ENCODE assay signal across 17 cellular contexts in the genomic region with DNA sequence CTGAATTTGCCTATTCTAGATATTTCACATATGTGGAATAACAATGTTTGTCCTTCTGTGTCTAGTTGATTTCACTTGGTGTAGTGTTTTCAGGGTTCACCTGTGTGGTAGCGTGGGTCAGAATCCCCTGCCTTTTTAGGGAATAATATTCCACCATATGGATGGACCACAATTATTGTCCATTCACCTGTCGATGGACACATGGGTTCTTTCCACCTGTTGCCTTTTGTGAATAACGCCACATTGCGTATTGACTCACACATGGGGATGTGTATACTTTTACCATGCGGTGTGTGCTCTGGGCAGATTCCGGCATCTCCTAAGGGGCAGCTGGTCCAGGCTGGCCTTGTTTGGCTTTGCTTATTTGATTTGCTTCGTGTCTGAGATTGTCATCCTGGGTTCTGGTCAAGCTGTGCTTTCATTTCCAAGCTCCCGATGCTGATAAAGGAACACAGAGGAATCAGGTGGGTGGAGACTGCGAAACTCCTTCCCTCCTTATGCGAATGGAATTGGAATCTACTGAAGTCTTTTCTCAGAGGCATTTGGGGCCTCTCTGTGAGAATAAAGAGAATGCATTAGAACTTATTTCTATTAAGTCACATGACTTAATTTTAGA. TPM values are rescaled to one million over a fixed set of nuclear protein-coding genes. Genes with fewer than 3 reads are reported as not detected.
DNase-seq lines count a peak whose midpoint lies in the region; TF ChIP-seq lines count a peak whose summit lies in the region.
"Had no signal": no experiment of that assay in that cellular context is flagged by ENCODE, and none has a peak within 500 bp of the region (broad histone marks: within the 10 kb centered on the region; RNA-seq: fewer than 3 reads in every experiment).

No MANE protein-coding gene starts in this region.

- H3K4me1 Mint-ChIP-seq in activated T-helper 2 cell treated with anti-CD3 and anti-CD28 coated beads, Interferon-gamma antibody, Interleukin-2, Interleukin-4, amounts not matched to agents 10 μg/mL and 5 μg/mL and 100 μg/mL, durations not matched to agents 14 hours and 24 hours and 36 hours (ENCODE audit: low read depth) = peaks cover 4% of the 10 kb centered on the region

- H3K4me3 ChIP-seq in HEK293 (ENCODE audit: low read depth, low read length) (no peak overlapping the region), osteoblast (ENCODE audit: insufficient read depth, low read length) (no peak overlapping the region), smooth muscle cell (no peak overlapping the region)

- no peak overlapping the region for H2AFZ ChIP-seq in osteoblast (ENCODE audit: low read length)
- no peak overlapping the region for H2AFZ ChIP-seq in smooth muscle cell (ENCODE audit: low read depth)

- H3F3A ChIP-seq in smooth muscle cell (ENCODE audit: low read depth) = no peaks in the 10 kb centered on the region

- WGBS in smooth muscle cell (ENCODE audit: low lambda C conversion rate) = 87% methylated on average over 10 of the region's 10 CpGs

- CTCF ChIA-PET in HEK293 (lab: Yijun Ruan, JAX) = no interaction called here

- H4K20me1 ChIP-seq in osteoblast (ENCODE audit: insufficient read depth, low read length) (no peaks in the 10 kb centered on the region), smooth muscle cell (ENCODE audit: low read depth) (no peaks in the 10 kb centered on the region)

- intact Hi-C loops in activated T-helper 2 cell treated with anti-CD3 and anti-CD28 coated beads, Interferon-gamma antibody, Interleukin-2, Interleukin-4, amounts not matched to agents 10 μg/mL and 5 μg/mL and 100 μg/mL, durations not matched to agents 14 hours and 24 hours and 36 hours (cut with micrococcal nuclease) = no loop called here

- no peak overlapping the region for H3K9ac ChIP-seq in smooth muscle cell (ENCODE audit: low read depth)

- H3K4me2 ChIP-seq in osteoblast (ENCODE audit: insufficient read depth, low read length) (no peak overlapping the region), smooth muscle cell (no peak overlapping the region)

- H3K36me3 Mint-ChIP-seq in activated T-helper 2 cell treated with anti-CD3 and anti-CD28 coated beads, Interferon-gamma antibody, Interleukin-2, Interleukin-4, amounts not matched to agents 10 μg/mL and 5 μg/mL and 100 μg/mL, durations not matched to agents 14 hours and 24 hours and 36 hours (ENCODE audit: low read depth) = no peaks in the 10 kb centered on the region
- H3K36me3 Mint-ChIP-seq: IgD-negative memory B cell had no signal

- no peaks in the 10 kb centered on the region for H3K36me3 ChIP-seq in HEK293 (ENCODE audit: control insufficient read depth in 2 of 2, insufficient read depth in 1 of 2, low read length in 2 of 2)
- H3K36me3 ChIP-seq in osteoblast (ENCODE audit: insufficient read depth, low read length) = no peaks in the 10 kb centered on the region
- no peaks in the 10 kb centered on the region for H3K36me3 ChIP-seq in smooth muscle cell (ENCODE audit: low read depth)

- no peaks in the 10 kb centered on the region for H3K79me2 ChIP-seq in osteoblast (ENCODE audit: insufficient read depth, low read length)
- no peaks in the 10 kb centered on the region for H3K79me2 ChIP-seq in smooth muscle cell (ENCODE audit: low read depth)

- POLR2A ChIA-PET in HEK293 (lab: Yijun Ruan, JAX) = no interaction called here

- DNase-seq in COLO668 (lab: John Stamatoyannopoulos, UW; ENCODE audit: unreplicated experiment) (peak; percentile 48), osteoblast (ENCODE audit: insufficient read length, low spot score, missing footprints) (peak; percentile 63), smooth muscle cell (lab: John Stamatoyannopoulos, UW; ENCODE audit: unreplicated experiment) (no peak), erythroblast (lab: John Stamatoyannopoulos, UW) (no peak), activated T-cell treated with anti-CD3 and anti-CD28 coated beads for 4 hours (no peak)
- peak; percentile 0 for DNase-seq in activated T-helper 2 cell treated with anti-CD3 and anti-CD28 coated beads, Interferon-gamma antibody, Interleukin-2, Interleukin-4, amounts not matched to agents 10 μg/mL and 5 μg/mL and 100 μg/mL, durations not matched to agents 14 hours and 24 hours and 36 hours (ENCODE audit: low spot score)
- DNase-seq: DMS79; MV-4-11; NCI-H2081; NCI-H510A; NK-92 treated with Interleukin-12 subunit alpha and Interleukin-12 subunit beta, amount 100 ng/mL, for 24 hours; SW 1271 had no signal

- no peaks in the 10 kb centered on the region for H3K9me3 Mint-ChIP-seq in activated T-helper 2 cell treated with anti-CD3 and anti-CD28 coated beads, Interferon-gamma antibody, Interleukin-2, Interleukin-4, amounts not matched to agents 10 μg/mL and 5 μg/mL and 100 μg/mL, durations not matched to agents 14 hours and 24 hours and 36 hours
- H3K9me3 Mint-ChIP-seq: IgD-negative memory B cell had no signal

- H3K4me3 Mint-ChIP-seq in activated T-helper 2 cell treated with anti-CD3 and anti-CD28 coated beads, Interferon-gamma antibody, Interleukin-2, Interleukin-4, amounts not matched to agents 10 μg/mL and 5 μg/mL and 100 μg/mL, durations not matched to agents 14 hours and 24 hours and 36 hours (ENCODE audit: low read depth) = no peak overlapping the region
- H3K4me3 Mint-ChIP-seq: IgD-negative memory B cell had no signal

- H3K27ac ChIP-seq in HEK293 (ENCODE audit: extremely low read depth, low read depth, low read length) = no peak overlapping the region
- H3K27ac ChIP-seq in osteoblast (ENCODE audit: low read depth, low read length) = no peak overlapping the region
- no peak overlapping the region for H3K27ac ChIP-seq in smooth muscle cell (ENCODE audit: low read depth)
- H3K27ac ChIP-seq: RWPE1 had no signal

- H3K27me3 Mint-ChIP-seq in activated T-helper 2 cell treated with anti-CD3 and anti-CD28 coated beads, Interferon-gamma antibody, Interleukin-2, Interleukin-4, amounts not matched to agents 10 μg/mL and 5 μg/mL and 100 μg/mL, durations not matched to agents 14 hours and 24 hours and 36 hours (ENCODE audit: low read depth) = no peaks in the 10 kb centered on the region

- H3K4me1 ChIP-seq in HEK293 (ENCODE audit: control insufficient read depth, insufficient read depth, low read length) = no peaks in the 10 kb centered on the region
- H3K4me1 ChIP-seq in osteoblast (ENCODE audit: insufficient read depth, low read length) = no peaks in the 10 kb centered on the region
- no peaks in the 10 kb centered on the region for H3K4me1 ChIP-seq in smooth muscle cell (ENCODE audit: low read depth)

- H3K27ac Mint-ChIP-seq in activated T-helper 2 cell treated with anti-CD3 and anti-CD28 coated beads, Interferon-gamma antibody, Interleukin-2, Interleukin-4, amounts not matched to agents 10 μg/mL and 5 μg/mL and 100 μg/mL, durations not matched to agents 14 hours and 24 hours and 36 hours = no peak overlapping the region

- H3K27me3 ChIP-seq in osteoblast (ENCODE audit: insufficient read depth, low read length) = no peaks in the 10 kb centered on the region
- no peaks in the 10 kb centered on the region for H3K27me3 ChIP-seq in smooth muscle cell (ENCODE audit: low read depth)

- H3K9me3 ChIP-seq in HEK293 (ENCODE audit: control insufficient read depth, insufficient read depth, low read depth, low read length) (no peaks in the 10 kb centered on the region), osteoblast (ENCODE audit: low read depth, low read length) (no peaks in the 10 kb centered on the region), smooth muscle cell (replicated peaks; ENCODE audit: low read depth) (no peaks in the 10 kb centered on the region)

- TF ChIP-seq CTCF in HEK293 (tag by site-specific recombination; IDR thresholded peaks at IDR 0.05) = no peak
- no peak for TF ChIP-seq CTCF in osteoblast (IDR thresholded peaks at IDR 0.05; ENCODE audit: extremely low read depth, low read depth, low read length)
- TF ChIP-seq CTCF in smooth muscle cell (IDR thresholded peaks at IDR 0.05; ENCODE audit: borderline replicate concordance, insufficient read depth, poor library complexity, severe bottlenecking) = no peak

- no peak for TF ChIP-seq POLR2A in erythroblast (IDR thresholded peaks at IDR 0.05; ENCODE audit: low read length)

TF ChIP-seq in HEK293, 187 proteins besides CTCF, POLR2A, EP300 and RAD21:
- TF ChIP-seq ZNF366 (tag by site-specific recombination; conservative IDR thresholded peaks at IDR 0.05) (no peak), SALL2 (tag by site-specific recombination; IDR thresholded peaks at IDR 0.05; ENCODE audit: borderline replicate concordance) (no peak), SCRT2 (tag by site-specific recombination; IDR thresholded peaks at IDR 0.05) (peak; percentile 82), SCRT1 (tag by site-specific recombination; IDR thresholded peaks at IDR 0.05; ENCODE audit: borderline replicate concordance) (peak; percentile 66; the same call in 1 of the 2 replicates)

RNA-seq across cellular contexts. Expression of gene ALLC, which starts 18.9 kb away (rescaled TPM):
- total RNA-seq in activated T-helper 2 cell treated with anti-CD3 and anti-CD28 coated beads, Interferon-gamma antibody, Interleukin-2, Interleukin-4, amounts not matched to agents 10 μg/mL and 5 μg/mL and 100 μg/mL, durations not matched to agents 14 hours and 24 hours and 36 hours = not detected in 2 replicates
- not detected in 2 replicates for total RNA-seq in osteoblast
- not detected in 2 replicates for total RNA-seq in smooth muscle cell
- not detected in 2 replicates for polyA plus RNA-seq in smooth muscle cell
- total RNA-seq: HT1080, SK-MEL-5 had no signal
- polyA plus RNA-seq: IgD-negative memory B cell had no signal

RNA-seq across cellular contexts. Expression of gene COLEC11, which starts 44.2 kb away (rescaled TPM):
- total RNA-seq in activated T-helper 2 cell treated with anti-CD3 and anti-CD28 coated beads, Interferon-gamma antibody, Interleukin-2, Interleukin-4, amounts not matched to agents 10 μg/mL and 5 μg/mL and 100 μg/mL, durations not matched to agents 14 hours and 24 hours and 36 hours = 0.11 TPM in 1 of 2 replicates, not detected in the other
- total RNA-seq in osteoblast (under 0.01 and 0.36 TPM in 2 replicates), smooth muscle cell (18.1 and 24.9 TPM in 2 replicates)
- polyA plus RNA-seq in smooth muscle cell = 24.0 and 30.8 TPM in 2 replicates
- total RNA-seq: SK-MEL-5 had no signal
- polyA plus RNA-seq: IgD-negative memory B cell had no signal

Comparison
In these comparisons a context has a peak if more than half of its experiments do, and no peak if none do; other contexts are left out.
1. DNase-seq: peak in COLO668 (single experiment), activated T-helper 2 cell treated with anti-CD3 and anti-CD28 coated beads, Interferon-gamma antibody, Interleukin-2, Interleukin-4, amounts not matched to agents 10 μg/mL and 5 μg/mL and 100 μg/mL, durations not matched to agents 14 hours and 24 hours and 36 hours (single experiment) and osteoblast (single experiment); none in smooth muscle cell (single experiment), erythroblast (0 of 2) and activated T-cell treated with anti-CD3 and anti-CD28 coated beads for 4 hours (single experiment).
2. RNA of gene COLEC11, which starts 44.2 kb away (total RNA-seq): 18.1 to 24.9 TPM in smooth muscle cell; under 0.01 to 0.36 TPM in osteoblast and 0.11 TPM in activated T-helper 2 cell treated with anti-CD3 and anti-CD28 coated beads, Interferon-gamma antibody, Interleukin-2, Interleukin-4, amounts not matched to agents 10 μg/mL and 5 μg/mL and 100 μg/mL, durations not matched to agents 14 hours and 24 hours and 36 hours; every median in the first group is over 10 times any median in the second.